ENCODE assay signal across 7 cellular contexts in genomic region chr10:100285316-100285715, GRCh38. TPM values are rescaled to one million over a fixed set of nuclear protein-coding genes. Genes with fewer than 3 reads are reported as not detected.
DNase-seq lines count a peak whose midpoint lies in the region; TF ChIP-seq lines count a peak whose summit lies in the region.
"Not testable (repeated sequence)": the region's sequence is repeated elsewhere in the genome, so short reads cannot be mapped to it uniquely, and the experiment has no call there.
"Had no signal": no experiment of that assay in that cellular context is flagged by ENCODE, and none has a peak within 500 bp of the region (broad histone marks: within the 10 kb centered on the region; RNA-seq: fewer than 3 reads in every experiment).

No MANE protein-coding gene starts in this region.

- H3K27ac ChIP-seq in adipose tissue (ENCODE audit: low read depth, low read length) (peak overlapping the region; percentile 64), fibroblast of lung (ENCODE audit: insufficient read depth, low read length) (peak overlapping the region; percentile 94), muscle layer of colon (ENCODE audit: low read depth, low read length) (peak overlapping the region; percentile 86), subcutaneous abdominal adipose tissue (ENCODE audit: low read depth, low read length) (peak overlapping the region; percentile 96)

- 85 to 89% (median 88%) methylated on average over 11 of the region's 11 CpGs for WGBS in adipose tissue, 3 donors

- not testable (repeated sequence) for H2AFZ ChIP-seq in fibroblast of lung (ENCODE audit: low read length)

- H3K27me3 ChIP-seq in fibroblast of lung (ENCODE audit: control insufficient read depth, insufficient read depth, low read length); muscle layer of colon (ENCODE audit: control insufficient read depth in 1 of 2, insufficient read depth in 2 of 2, low read length in 2 of 2); subcutaneous abdominal adipose tissue (ENCODE audit: control insufficient read depth in 5 of 5, insufficient read depth in 4 of 5, low read length in 5 of 5): not testable (repeated sequence)

- H3K36me3 ChIP-seq in fibroblast of lung (ENCODE audit: control insufficient read depth, insufficient read depth, low read length); muscle layer of colon (ENCODE audit: insufficient read depth, low read length): not testable (repeated sequence)
- peaks cover 8 to 19% (median 11%) of the 10 kb centered on the region in 5 donors for H3K36me3 ChIP-seq in subcutaneous abdominal adipose tissue (ENCODE audit: control insufficient read depth in 5 of 5, insufficient read depth in 5 of 5, low read length in 5 of 5)

- peak overlapping the region; percentile 83 to 100 (median 93) for H3K4me3 ChIP-seq in fibroblast of lung (replicated peaks in 1 of 4; ENCODE audit: control extremely low read depth in 1 of 4, insufficient read depth in 1 of 4, low read depth in 3 of 4, low read length in 4 of 4)
- peak overlapping the region; percentile 39 to 100 for H3K4me3 ChIP-seq in muscle layer of colon (ENCODE audit: low read depth in 1 of 2, low read length in 2 of 2)
- H3K4me3 ChIP-seq in subcutaneous abdominal adipose tissue (ENCODE audit: low read depth in 1 of 5, low read length in 5 of 5), result peak overlapping the region; percentile 87 to 99 (median 95)

- H3K4me2 ChIP-seq in fibroblast of lung (ENCODE audit: extremely low read depth, insufficient read depth, low read length), result peak overlapping the region; percentile 99

- not testable (repeated sequence) for H3K4me1 ChIP-seq in fibroblast of lung (ENCODE audit: control insufficient read depth, extremely low read depth, insufficient read depth, low read length)
- H3K4me1 ChIP-seq in muscle layer of colon (ENCODE audit: insufficient read depth, low read length) (peaks cover 16% of the 10 kb centered on the region), subcutaneous abdominal adipose tissue (ENCODE audit: control insufficient read depth in 5 of 5, insufficient read depth in 5 of 5, low read length in 5 of 5) (peaks cover 2 to 23% (median 18%) of the 10 kb centered on the region in 5 donors)

- H3K79me2 ChIP-seq in fibroblast of lung (ENCODE audit: control insufficient read depth, insufficient read depth, low read length), result peaks cover 45% of the 10 kb centered on the region

- DNase-seq in G401 (ENCODE audit: low spot score), result peak; percentile 9
- DNase-seq in RKO (ENCODE audit: low spot score), result peak; percentile 36
- peak in 1 of 2 donors; percentile 8 for DNase-seq in fibroblast of lung (ENCODE audit: low read depth in 2 of 2)

- H3K9ac ChIP-seq in fibroblast of lung (ENCODE audit: insufficient read depth, low read length) (peak overlapping the region; percentile 87), muscle layer of colon (ENCODE audit: low read length) (peak overlapping the region; percentile 99), subcutaneous abdominal adipose tissue (ENCODE audit: low read length in 5 of 5) (peak overlapping the region in 3 of 5 donors; percentile 81 to 92 (median 91))

- H4K20me1 ChIP-seq in fibroblast of lung (ENCODE audit: control insufficient read depth, extremely low read depth, insufficient read depth, low read length), result not testable (repeated sequence)

- not testable (repeated sequence) for H3K9me3 ChIP-seq in fibroblast of lung (ENCODE audit: control insufficient read depth, insufficient read depth, low read depth, low read length); muscle layer of colon (ENCODE audit: low read length); subcutaneous abdominal adipose tissue (ENCODE audit: control insufficient read depth in 5 of 5, low read length in 5 of 5)

- TF ChIP-seq CTCF in fibroblast of lung (conservative IDR thresholded peaks at IDR 0.05 in 1 of 2, IDR thresholded peaks at IDR 0.05 in 1 of 2; ENCODE audit: low read depth in 1 of 2, low read length in 2 of 2), result not testable (repeated sequence)

- in situ Hi-C loops in G401 (cut with HindIII; ENCODE audit: low sequenced_read_pairs), result not testable (repeated sequence)

RNA-seq across cellular contexts. Expression of gene BLOC1S2, which starts 1.2 kb away (rescaled TPM):
- total RNA-seq in G401 (2014; rRNA removed; shearing (Covaris generic)), result 101 and 129 TPM in 2 replicates
- polyA plus RNA-seq in adipose tissue (10 to 100 TPM; 18.4 to 53.8 (median 30.4) TPM), fibroblast of lung (48.1 and 49.4 TPM in 2 replicates)
- total RNA-seq in fibroblast of lung, result 59.1 and 88.8 TPM in 2 replicates
- polyA plus RNA-seq in fibroblast of lung (2012), result 47.2 and 53.1 TPM in 2 replicates
- polyA minus RNA-seq in fibroblast of lung (ENCODE audit: low replicate concordance), result 2.8 and 4.4 TPM in 2 replicates

RNA-seq across cellular contexts. Expression of gene CWF19L1, which starts 17.9 kb away (rescaled TPM):
- 38.6 and 46.6 TPM in 2 replicates for total RNA-seq in G401 (2014; rRNA removed; shearing (Covaris generic))
- polyA plus RNA-seq in adipose tissue (10 to 100 TPM in 2 of 3 donors, 1 to 10 TPM in 1; 9.7 to 16.3 (median 14.7) TPM), fibroblast of lung (16.0 and 16.3 TPM in 2 replicates)
- 17.3 and 21.3 TPM in 2 replicates for total RNA-seq in fibroblast of lung
- polyA plus RNA-seq in fibroblast of lung (2012), result 12.7 and 15.0 TPM in 2 replicates
- polyA minus RNA-seq in fibroblast of lung (ENCODE audit: low replicate concordance), result 11.5 and 16.7 TPM in 2 replicates

RNA-seq across cellular contexts. Expression of gene PKD2L1, which starts 44.7 kb away (rescaled TPM):
- total RNA-seq in G401 (2014; rRNA removed; shearing (Covaris generic)), result not detected in 2 replicates
- under 1 TPM in 1 of 3 donors, not detected in 2; 0.34 TPM for polyA plus RNA-seq in adipose tissue
- total RNA-seq in fibroblast of lung, result not detected in 2 replicates
- not detected in 2 replicates for polyA plus RNA-seq in fibroblast of lung
- not detected in 2 replicates for polyA plus RNA-seq in fibroblast of lung (2012)
- polyA minus RNA-seq in fibroblast of lung (ENCODE audit: low replicate concordance), result not detected in 2 replicates
- total RNA-seq: Daoy had no signal

RNA-seq across cellular contexts. Expression of gene CHUK, which starts 55.9 kb away (rescaled TPM):
- 16.5 and 30.8 TPM in 2 replicates for total RNA-seq in G401 (2014; rRNA removed; shearing (Covaris generic))
- polyA plus RNA-seq in adipose tissue (10 to 100 TPM in 2 of 3 donors, 1 to 10 TPM in 1; 4.7 to 16.2 (median 13.6) TPM), fibroblast of lung (20.2 and 22.1 TPM in 2 replicates)
- total RNA-seq in fibroblast of lung, result 20.8 and 22.1 TPM in 2 replicates
- polyA plus RNA-seq in fibroblast of lung (2012), result 13.2 and 13.6 TPM in 2 replicates
- 1.0 and 3.9 TPM in 2 replicates for polyA minus RNA-seq in fibroblast of lung (ENCODE audit: low replicate concordance)
